Comparison of ENCODE assay signal across 21 cellular contexts in the genomic region with DNA sequence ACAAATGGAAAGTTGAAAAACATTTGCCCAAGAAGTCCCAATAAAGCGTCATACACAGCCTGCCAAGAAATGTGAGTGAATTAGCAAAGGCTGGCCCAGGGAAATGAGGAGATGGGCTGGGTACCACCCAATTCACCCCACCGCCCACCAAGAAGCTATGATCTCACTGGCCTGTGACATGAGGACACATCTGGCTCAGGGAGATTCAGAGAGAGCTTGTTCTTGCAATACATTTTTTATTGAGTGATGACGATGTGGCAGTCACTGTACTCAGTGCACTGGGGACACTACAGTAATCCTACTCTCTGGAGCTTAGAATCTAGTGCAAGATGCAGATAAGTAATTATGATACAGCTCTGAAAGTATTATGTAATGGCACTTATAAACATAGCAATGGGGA.
DNase-seq lines count a peak whose midpoint lies in the region; TF ChIP-seq lines count a peak whose summit lies in the region.
"Had no signal": no experiment of that assay in that cellular context is flagged by ENCODE, and none has a peak within 500 bp of the region (broad histone marks: within the 10 kb centered on the region; RNA-seq: fewer than 3 reads in every experiment).

No MANE protein-coding gene starts in this region.

- no peak for TF ChIP-seq POLR2A in esophagus muscularis mucosa (IDR thresholded peaks at IDR 0.05; ENCODE audit: low read depth)

- H3K27me3 Mint-ChIP-seq in mesothelial cell of epicardium (ENCODE audit: low read depth): no peaks in the 10 kb centered on the region

- peaks cover 17% of the 10 kb centered on the region for H3K4me1 Mint-ChIP-seq in mesothelial cell of epicardium
- H3K4me1 Mint-ChIP-seq: B cell; CD4-positive, CD25-positive, alpha-beta regulatory T cell had no signal

- WGBS in esophagus muscularis mucosa: 79% methylated on average over 3 of the region's 3 CpGs

- H3K27me3 ChIP-seq in ascending aorta (no peaks in the 10 kb centered on the region), esophagus muscularis mucosa (no peaks in the 10 kb centered on the region), stomach smooth muscle (ENCODE audit: control insufficient read depth in 1 of 2, insufficient read depth in 2 of 2, low read length in 2 of 2) (no peaks in the 10 kb centered on the region)
- H3K27me3 ChIP-seq: BLaER1 had no signal

- H3K27ac ChIP-seq in ascending aorta: peak overlapping the region; percentile 50 to 57
- peak overlapping the region; percentile 46 to 57 (median 52) for H3K27ac ChIP-seq in esophagus muscularis mucosa (replicated peaks in 1 of 4)
- peak overlapping the region; percentile 7 for H3K27ac ChIP-seq in stomach smooth muscle (ENCODE audit: low read length)
- H3K27ac ChIP-seq: A549, BLaER1, C4-2B had no signal

- H3K4me1 ChIP-seq in ascending aorta (peaks cover 7 to 33% of the 10 kb centered on the region in 2 donors), esophagus muscularis mucosa (peaks cover 16 to 45% (median 39%) of the 10 kb centered on the region in 4 donors), stomach smooth muscle (ENCODE audit: control insufficient read depth, insufficient read depth, low read length) (peaks cover 17% of the 10 kb centered on the region)
- H3K4me1 ChIP-seq: A549, BLaER1, Caco-2, HAP-1 had no signal

- peak overlapping the region; percentile 14 for H3K27ac Mint-ChIP-seq in mesothelial cell of epicardium
- H3K27ac Mint-ChIP-seq: B cell; CD4-positive, CD25-positive, alpha-beta regulatory T cell; CD8-positive, alpha-beta T cell; HFFc6 had no signal

- TF ChIP-seq CTCF in ascending aorta (IDR thresholded peaks at IDR 0.05): no peak
- no peak for TF ChIP-seq CTCF in esophagus muscularis mucosa (IDR thresholded peaks at IDR 0.05)
- no peak for TF ChIP-seq CTCF in mesothelial cell of epicardium (IDR thresholded peaks at IDR 0.05; ENCODE audit: unreplicated experiment)

- peaks cover 3% of the 10 kb centered on the region for H3K36me3 Mint-ChIP-seq in mesothelial cell of epicardium
- H3K36me3 Mint-ChIP-seq: CD4-positive, CD25-positive, alpha-beta regulatory T cell; CD8-positive, alpha-beta T cell had no signal

- H3K9ac ChIP-seq in stomach smooth muscle (ENCODE audit: low read length in 2 of 2): no peak overlapping the region
- H3K9ac ChIP-seq: BLaER1 had no signal

- H3K9me3 Mint-ChIP-seq in mesothelial cell of epicardium: peaks cover 10% of the 10 kb centered on the region
- H3K9me3 Mint-ChIP-seq: HFFc6 had no signal

- TF ChIP-seq EP300 in esophagus muscularis mucosa (IDR thresholded peaks at IDR 0.05): no peak

- no peak for DNase-seq in ascending aorta (ENCODE audit: low spot score in 2 of 2)
- no peak for DNase-seq in esophagus muscularis mucosa (ENCODE audit: extremely low spot score)
- DNase-seq in mesothelial cell of epicardium (ENCODE audit: low spot score in 2 of 2, unreplicated experiment in 2 of 2): no peak
- DNase-seq in activated CD8-positive, alpha-beta memory T cell treated with anti-CD3 and anti-CD28 coated beads, Interleukin-2, amount 50 U/mL, for 4 hours: no peak
- DNase-seq in activated CD4-positive, alpha-beta T cell treated with anti-CD3 and anti-CD28 coated beads, Interleukin-2, amount 50 U/mL, for 48 hours: no peak
- no peak for DNase-seq in NCI-H2029 treated with DMSO at 0.1 percent for 48 hours (lab: John Stamatoyannopoulos, UW)
- DNase-seq: 8988T; ACHN; Caco-2; CD4-positive, CD25-positive, alpha-beta regulatory T cell; CD8-positive, alpha-beta T cell; DMS 273 treated with DMSO at 0.1 percent for 48 hours; DND-41; GOT3; HFFc6 had no signal

- intact Hi-C loops in ascending aorta (cut with DNase I): no loop called here
- intact Hi-C loops in esophagus muscularis mucosa (cut with DNase I): no loop called here

- H3K4me3 ChIP-seq in ascending aorta: no peak overlapping the region
- no peak overlapping the region for H3K4me3 ChIP-seq in esophagus muscularis mucosa
- H3K4me3 ChIP-seq in stomach smooth muscle (ENCODE audit: low read length in 2 of 2): no peak overlapping the region
- H3K4me3 ChIP-seq: A549, BLaER1, HAP-1 had no signal

- H3K4me3 Mint-ChIP-seq in mesothelial cell of epicardium: no peak overlapping the region
- H3K4me3 Mint-ChIP-seq: B cell; CD4-positive, CD25-positive, alpha-beta regulatory T cell; CD8-positive, alpha-beta T cell; HFFc6 had no signal

- H3K36me3 ChIP-seq in ascending aorta (no peaks in the 10 kb centered on the region), esophagus muscularis mucosa (no peaks in the 10 kb centered on the region), stomach smooth muscle (ENCODE audit: control insufficient read depth in 2 of 2, insufficient read depth in 2 of 2, low read length in 2 of 2) (no peaks in the 10 kb centered on the region)
- H3K36me3 ChIP-seq: BLaER1, HAP-1 had no signal

- no peaks in the 10 kb centered on the region for H3K9me3 ChIP-seq in ascending aorta
- H3K9me3 ChIP-seq in esophagus muscularis mucosa: peaks cover 0 to 7% (median 2%) of the 10 kb centered on the region in 4 donors
- H3K9me3 ChIP-seq in stomach smooth muscle (ENCODE audit: control insufficient read depth in 2 of 2, low read length in 2 of 2): no peaks in the 10 kb centered on the region
- H3K9me3 ChIP-seq: Caco-2 had no signal
